ENCODE assay signal across 21 cellular contexts in the genomic region with DNA sequence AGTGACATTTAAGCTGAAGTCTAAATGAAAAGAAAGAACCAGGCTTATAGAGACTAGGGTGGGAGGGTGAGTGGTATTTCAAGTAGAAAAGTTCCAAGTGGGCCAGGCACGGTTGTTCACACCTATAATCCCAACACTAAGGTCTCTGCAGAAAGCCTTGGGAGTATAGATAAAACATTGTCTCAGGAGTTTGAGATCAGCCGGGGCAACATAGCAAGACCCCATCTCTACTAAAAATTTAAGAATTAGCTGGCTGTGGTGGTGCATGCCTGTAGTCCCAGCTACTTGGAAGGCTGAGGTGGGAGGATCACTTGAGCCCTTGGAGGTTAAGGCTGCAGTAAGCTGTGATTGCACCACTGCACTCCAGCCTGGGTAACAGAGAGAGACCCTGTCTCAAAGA.
DNase-seq lines count a peak whose midpoint lies in the region; ATAC-seq, FAIRE-seq and TF ChIP-seq lines count a peak whose summit lies in the region.
"Had no signal": no experiment of that assay in that cellular context is flagged by ENCODE, and none has a peak within 500 bp of the region (broad histone marks: within the 10 kb centered on the region; RNA-seq: fewer than 3 reads in every experiment).

No MANE protein-coding gene starts in this region.

- TF ChIP-seq RAD21 in HepG2 (CRISPR knock-in tag; IDR thresholded peaks at IDR 0.05) (no peak), K562 (CRISPR knock-in tag; conservative IDR thresholded peaks at IDR 0.05 in 1 of 2, IDR thresholded peaks at IDR 0.05 in 1 of 2) (no peak)

- H3K27me3 Mint-ChIP-seq in osteocyte (ENCODE audit: unreplicated experiment), result no peaks in the 10 kb centered on the region

- intact Hi-C loops in HepG2 (cut with micrococcal nuclease; ENCODE audit: unreplicated experiment), result no loop called here
- intact Hi-C loops in right lobe of liver (cut with DNase I), result no loop called here
- intact Hi-C loops in K562 (cut with micrococcal nuclease), result no loop called here

- no peaks in the 10 kb centered on the region for H3K79me2 ChIP-seq in HepG2 (ENCODE audit: insufficient read depth, low read length)
- H3K79me2 ChIP-seq in K562 (ENCODE audit: control insufficient read depth, insufficient read depth, low read length), result no peaks in the 10 kb centered on the region

- H3K27ac ChIP-seq in HepG2 (ENCODE audit: extremely low read length, insufficient read depth, low read length), result no peak overlapping the region
- no peak overlapping the region for H3K27ac ChIP-seq in right lobe of liver
- H3K27ac ChIP-seq in K562 (ENCODE audit: extremely low read depth, low read depth, low read length), result no peak overlapping the region
- H3K27ac ChIP-seq: 22Rv1, BLaER1, C4-2B, GM23248 had no signal

- BruUV-seq in HepG2 (replicated peaks; lab: Mats Ljungman, UMichigan), result no TSS peak
- BruUV-seq in K562 (replicated peaks; lab: Mats Ljungman, UMichigan), result no TSS peak

- H4K20me1 ChIP-seq in HepG2 (ENCODE audit: insufficient read depth, low read length) (no peaks in the 10 kb centered on the region), K562 (replicated peaks; ENCODE audit: control insufficient read depth, insufficient read depth, low read length) (no peaks in the 10 kb centered on the region)
- H4K20me1 ChIP-seq: BLaER1 had no signal

- H3K9ac ChIP-seq in HepG2 (ENCODE audit: insufficient read depth, low read depth, low read length) (no peak overlapping the region), K562 (ENCODE audit: insufficient read depth in 1 of 2, low read depth in 2 of 2, low read length in 2 of 2) (no peak overlapping the region)
- H3K9ac ChIP-seq: BLaER1, GM23248 had no signal

- H3K4me1 Mint-ChIP-seq in osteocyte (ENCODE audit: unreplicated experiment), result peaks cover 67% of the 10 kb centered on the region
- H3K4me1 Mint-ChIP-seq: B cell; CD4-positive, CD25-positive, alpha-beta regulatory T cell had no signal

- no peak for FAIRE-seq in HepG2 (lab: Jason Lieb, UNC)
- FAIRE-seq in K562 (lab: Jason Lieb, UNC), result no peak
- FAIRE-seq: A204.1, G401.6, GM19239, H1 had no signal

- H3K9me1 ChIP-seq in K562 (ENCODE audit: control insufficient read depth, insufficient read depth, low read length), result no peaks in the 10 kb centered on the region

- POLR2A ChIA-PET in HepG2 (lab: Yijun Ruan, JAX) (interaction anchor here (0.6 kb wide), 1 partner anchor 165 kb away, joined by 3 read pairs; no protein-coding TSS in a partner anchor), K562 (lab: Yijun Ruan, JAX) (interaction anchor here (1.2 kb wide), 1 partner anchor 8 kb away, joined by 3 read pairs; no protein-coding TSS in a partner anchor)

- H3K4me1 ChIP-seq in HepG2 (ENCODE audit: insufficient read depth, low read length) (no peaks in the 10 kb centered on the region), right lobe of liver (peaks cover 0 to 44% (median 21%) of the 10 kb centered on the region in 4 donors), K562 (replicated peaks in 1 of 2; ENCODE audit: control insufficient read depth in 2 of 2, insufficient read depth in 2 of 2, low read length in 2 of 2) (peaks cover 0 to 15% of the 10 kb centered on the region in 2 experiments; a peak in 3 of 5 replicates)

- TF ChIP-seq CTCF in HepG2 (CRISPR knock-in tag; IDR thresholded peaks at IDR 0.05) (no peak), right lobe of liver (IDR thresholded peaks at IDR 0.05) (no peak), K562 (IDR thresholded peaks at IDR 0.05 in 2 of 3, conservative IDR thresholded peaks at IDR 0.05 in 1 of 3; ENCODE audit: insufficient read depth in 2 of 3, low read depth in 1 of 3, low read length in 3 of 3) (no peak), osteocyte (IDR thresholded peaks at IDR 0.05) (no peak)

- in situ Hi-C loops in HepG2 (cut with HindIII; ENCODE audit: extremely low pct_ligation_motif_present, low pct_unique_long_range_greater_than_20kb) (no loop called here), K562 (cut with MboI) (no loop called here)

- H3K36me3 Mint-ChIP-seq in osteocyte (ENCODE audit: unreplicated experiment), result no peaks in the 10 kb centered on the region
- H3K36me3 Mint-ChIP-seq: CD4-positive, CD25-positive, alpha-beta regulatory T cell; CD8-positive, alpha-beta T cell had no signal

- no peak overlapping the region for H3K4me3 Mint-ChIP-seq in osteocyte (ENCODE audit: unreplicated experiment)
- H3K4me3 Mint-ChIP-seq: B cell; CD4-positive, CD25-positive, alpha-beta regulatory T cell; CD8-positive, alpha-beta T cell had no signal

- no peak overlapping the region for H3K27ac Mint-ChIP-seq in osteocyte (ENCODE audit: unreplicated experiment)
- H3K27ac Mint-ChIP-seq: B cell; CD4-positive, CD25-positive, alpha-beta regulatory T cell; CD8-positive, alpha-beta T cell had no signal

- ATAC-seq in HepG2, result no peak
- ATAC-seq in right lobe of liver, result no peak
- ATAC-seq in K562, result no peak
- no peak for ATAC-seq in GM18520 (IDR thresholded peaks at IDR 0.05; ENCODE audit: unreplicated experiment)
- ATAC-seq: CD8-positive, alpha-beta T cell had no signal

- no peak for DNase-seq in HepG2 (ENCODE audit: low spot score)
- DNase-seq in right lobe of liver, result no peak
- no peak for DNase-seq in K562 (ENCODE audit: extremely low read depth in 1 of 4, low spot score in 3 of 4)
- peak; percentile 21 for DNase-seq in osteocyte (ENCODE audit: extremely low spot score, unreplicated experiment)
- DNase-seq in activated CD4-positive, alpha-beta T cell treated with anti-CD3 and anti-CD28 coated beads, Interleukin-2, amount 50 U/mL, for 1 hour, result no peak
- DNase-seq: Caco-2; CD4-positive, CD25-positive, alpha-beta regulatory T cell; CD8-positive, alpha-beta T cell; DMS153; DND-41; H7 had no signal

- H3K9me3 ChIP-seq in HepG2 (ENCODE audit: low read length) (no peaks in the 10 kb centered on the region), right lobe of liver (no peaks in the 10 kb centered on the region), K562 (replicated peaks; ENCODE audit: control insufficient read depth, insufficient read depth, low read depth, low read length) (no peaks in the 10 kb centered on the region)
- H3K9me3 ChIP-seq: BLaER1, Caco-2 had no signal

- no peak overlapping the region for H3K4me3 ChIP-seq in HepG2 (replicated peaks in 1 of 3; ENCODE audit: insufficient read depth in 1 of 3, low read depth in 2 of 3, low read length in 3 of 3)
- H3K4me3 ChIP-seq in right lobe of liver, result no peak overlapping the region
- H3K4me3 ChIP-seq in K562, result no peak overlapping the region
- H3K4me3 ChIP-seq: BLaER1, GM23248 had no signal

- TF ChIP-seq EP300 in HepG2 (IDR thresholded peaks at IDR 0.05; ENCODE audit: low read depth in 2 of 2, low read length in 2 of 2) (no peak), HepG2 (CRISPR knock-in tag; IDR thresholded peaks at IDR 0.05; ENCODE audit: borderline replicate concordance) (no peak), K562 (IDR thresholded peaks at IDR 0.05; ENCODE audit: low read length) (no peak)

- H3K4me2 ChIP-seq in HepG2 (ENCODE audit: low read depth, low read length) (no peak overlapping the region), K562 (ENCODE audit: insufficient read depth, low read length) (no peak overlapping the region)
- H3K4me2 ChIP-seq: BLaER1 had no signal

- H2AFZ ChIP-seq in HepG2 (ENCODE audit: low read length) (no peak overlapping the region), K562 (ENCODE audit: low read depth, low read length) (no peak overlapping the region)
- H2AFZ ChIP-seq: GM23248 had no signal

- H3K27me3 ChIP-seq in HepG2 (ENCODE audit: control insufficient read depth in 1 of 2, insufficient read depth in 2 of 2, low read length in 2 of 2) (peaks cover 2 to 6% of the 10 kb centered on the region in 2 experiments; a peak in 3 of 5 replicates), right lobe of liver (no peaks in the 10 kb centered on the region), K562 (ENCODE audit: control insufficient read depth in 2 of 2, insufficient read depth in 2 of 2, low read length in 2 of 2) (no peaks in the 10 kb centered on the region; a peak in 1 of 5 replicates)
- H3K27me3 ChIP-seq: BLaER1 had no signal

- H3K36me3 ChIP-seq in HepG2 (replicated peaks in 1 of 2; ENCODE audit: control insufficient read depth in 1 of 2, insufficient read depth in 2 of 2, low read length in 2 of 2) (no peaks in the 10 kb centered on the region), right lobe of liver (no peaks in the 10 kb centered on the region), K562 (ENCODE audit: control insufficient read depth, insufficient read depth, low read length) (no peaks in the 10 kb centered on the region)
- H3K36me3 ChIP-seq: BLaER1 had no signal

- CTCF ChIA-PET in HepG2 (lab: Yijun Ruan, JAX; ENCODE audit: low intra/inter-chr PET ratio, low total read pairs), result no interaction called here
- CTCF ChIA-PET in K562 (lab: Yijun Ruan, JAX; ENCODE audit: low intra/inter-chr PET ratio), result no interaction called here

- 20% methylated on average over 2 of the region's 2 CpGs for WGBS in HepG2 (ENCODE audit: low lambda C conversion rate)
- 89% methylated on average over 1 of the region's 2 CpGs for WGBS in right lobe of liver (ENCODE audit: insufficient coverage, low coverage, low lambda C conversion rate, missing lambda C conversion rate)
- 0% methylated on average over 2 of the region's 2 CpGs for WGBS in K562 (ENCODE audit: insufficient coverage, low coverage, missing lambda C conversion rate)

- no peaks in the 10 kb centered on the region for H3K9me3 Mint-ChIP-seq in osteocyte (ENCODE audit: unreplicated experiment)
- H3K9me3 Mint-ChIP-seq: CD8-positive, alpha-beta T cell had no signal

- TF ChIP-seq POLR2A in HepG2 (IDR thresholded peaks at IDR 0.05; ENCODE audit: insufficient read depth in 1 of 2, low read depth in 2 of 2, low read length in 2 of 2) (no peak), right lobe of liver (IDR thresholded peaks at IDR 0.05) (no peak), K562 (conservative IDR thresholded peaks at IDR 0.05) (no peak)

TF ChIP-seq in K562, 482 proteins besides CTCF, POLR2A, EP300 and RAD21:
- TF ChIP-seq SPI1 (IDR thresholded peaks at IDR 0.05; ENCODE audit: borderline replicate concordance, low read depth, low read length) (no peak), PCBP2 (IDR thresholded peaks at IDR 0.05; ENCODE audit: low read depth, low read length, poor library complexity, severe bottlenecking) (no peak), SREBF2 (CRISPR knock-in tag; IDR thresholded peaks at IDR 0.05) (no peak), ZNF121 (CRISPR knock-in tag; conservative IDR thresholded peaks at IDR 0.05) (peak; percentile 63), RBM25 (IDR thresholded peaks at IDR 0.05; ENCODE audit: low read depth, low read length, severe bottlenecking) (peak; percentile 18)
